ENCODE assay signal across 8 cellular contexts in the genomic region with DNA sequence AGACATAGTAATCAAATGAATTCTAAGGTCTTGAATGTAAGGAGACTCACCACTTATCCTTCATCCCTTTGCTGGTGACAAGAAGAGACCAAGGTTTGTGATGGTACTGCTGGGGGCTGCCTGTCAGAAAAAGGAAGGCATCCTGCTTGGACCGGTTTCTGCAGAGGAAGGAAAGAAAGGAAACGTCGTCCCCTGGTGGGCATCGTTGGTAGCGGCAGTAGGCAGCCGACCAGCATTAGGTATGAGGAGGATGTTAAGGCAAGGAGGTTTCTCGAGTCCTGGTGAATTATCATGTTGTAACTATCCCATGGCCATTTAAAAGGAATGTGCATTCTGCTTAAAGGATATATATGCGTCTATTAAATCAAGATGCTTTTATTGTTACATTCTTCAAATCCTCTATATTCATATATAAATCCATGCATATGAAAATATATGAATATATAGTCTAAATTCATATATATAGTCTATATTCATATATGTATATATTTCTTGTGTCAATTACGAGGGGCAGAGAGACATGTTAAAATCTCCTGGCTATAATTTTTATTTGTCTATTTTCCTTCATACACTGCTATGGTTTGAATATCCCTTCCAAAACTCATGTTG.
DNase-seq lines count a peak whose midpoint lies in the region; ATAC-seq, FAIRE-seq and TF ChIP-seq lines count a peak whose summit lies in the region.

No MANE protein-coding gene starts in this region.

- no peak overlapping the region for H3K4me2 ChIP-seq in A549

- H3K4me1 ChIP-seq in A549 (no peaks in the 10 kb centered on the region), prostate gland (replicated peaks) (no peaks in the 10 kb centered on the region), vagina (no peaks in the 10 kb centered on the region)

- H3K27me3 ChIP-seq in prostate gland (replicated peaks; ENCODE audit: insufficient read depth) (no peaks in the 10 kb centered on the region), vagina (no peaks in the 10 kb centered on the region)

- intact Hi-C loops in prostate gland (cut with DNase I) (no loop called here), vagina (cut with DNase I) (no loop called here)

- TF ChIP-seq POLR2A in A549 (IDR thresholded peaks at IDR 0.05; ENCODE audit: low read length) (no peak), prostate gland (IDR thresholded peaks at IDR 0.05) (no peak), vagina (IDR thresholded peaks at IDR 0.05) (no peak)

- H3K27ac Mint-ChIP-seq in glutamatergic neuron (ENCODE audit: unreplicated experiment): no peak overlapping the region

- no peak overlapping the region for H3K4me3 Mint-ChIP-seq in glutamatergic neuron (ENCODE audit: unreplicated experiment)

- peaks cover 2% of the 10 kb centered on the region for H3K27me3 Mint-ChIP-seq in glutamatergic neuron (ENCODE audit: unreplicated experiment)

- DNase-seq in A549 (ENCODE audit: low read depth in 1 of 2, low spot score in 1 of 2) (peak; percentile 48 to 72), Kasumi-1 (lab: John Stamatoyannopoulos, UW) (peak; percentile 78 to 83), SHP77 treated with DMSO at 0.1 percent for 48 hours (lab: John Stamatoyannopoulos, UW) (peak; percentile 73), glutamatergic neuron (peak; percentile 88), prostate gland (ENCODE audit: low spot score) (peak; percentile 51), vagina (ENCODE audit: extremely low spot score in 2 of 2) (no peak)
- DNase-seq in activated effector memory CD4-positive, alpha-beta T cell treated with anti-CD3 and anti-CD28 coated beads, Interleukin-2, amount 50 U/mL, for 16 hours: peak; percentile 87

- POLR2A ChIA-PET in A549 (lab: Yijun Ruan, JAX): interaction anchor here (1.6 kb wide), 1 partner anchor 344 kb away, joined by 3 read pairs; no protein-coding TSS in a partner anchor

- H3K9me3 Mint-ChIP-seq in glutamatergic neuron (ENCODE audit: unreplicated experiment): peaks cover 6% of the 10 kb centered on the region

- no peaks in the 10 kb centered on the region for H3K4me1 Mint-ChIP-seq in glutamatergic neuron (ENCODE audit: low read depth, unreplicated experiment)

- H3K27ac ChIP-seq in A549 (no peak overlapping the region), prostate gland (no peak overlapping the region), vagina (no peak overlapping the region)

- CTCF ChIA-PET in A549 (lab: Yijun Ruan, JAX): interaction anchor here (0.9 to 10.6 kb wide), 25 partner anchors 9 to 355 kb away, joined by 3 to 322 read pairs (median 5); partner anchors contain the start of genes ADD2, FAM136A and SNRPG

- peak; percentile 98 for TF ChIP-seq CTCF in A549 (IDR thresholded peaks at IDR 0.05)
- TF ChIP-seq CTCF in glutamatergic neuron (IDR thresholded peaks at IDR 0.05; ENCODE audit: partially characterized antibody, unreplicated experiment): peak; percentile 95
- TF ChIP-seq CTCF in prostate gland (IDR thresholded peaks at IDR 0.05): peak; percentile 63 to 91 (median 81)
- peak; percentile 51 to 76 (median 53) for TF ChIP-seq CTCF in vagina (IDR thresholded peaks at IDR 0.05)

- H3K4me3 ChIP-seq in A549: no peak overlapping the region
- no peak overlapping the region for H3K4me3 ChIP-seq in prostate gland
- no peak overlapping the region for H3K4me3 ChIP-seq in vagina

- FAIRE-seq in A549 (lab: Jason Lieb, UNC): peak; percentile 18

- peaks cover 17% of the 10 kb centered on the region for H3K36me3 Mint-ChIP-seq in glutamatergic neuron (ENCODE audit: unreplicated experiment)

- peak; percentile 97 to 99 for TF ChIP-seq RAD21 in A549 (conservative IDR thresholded peaks at IDR 0.05 in 1 of 2, IDR thresholded peaks at IDR 0.05 in 1 of 2)

- H3K36me3 ChIP-seq in prostate gland (no peaks in the 10 kb centered on the region), vagina (no peaks in the 10 kb centered on the region)

- TF ChIP-seq EP300 in A549 (IDR thresholded peaks at IDR 0.05): no peak

- 2% methylated on average over 9 of the region's 9 CpGs for whole genome bisulfite sequencing in A549 (ENCODE audit: missing lambda C conversion rate)
- 8% methylated on average over 9 of the region's 9 CpGs for WGBS in prostate gland

- peaks cover 9% of the 10 kb centered on the region; the same call in 1 of the 3 replicates for H3K9me3 ChIP-seq in A549
- no peaks in the 10 kb centered on the region for H3K9me3 ChIP-seq in prostate gland
- H3K9me3 ChIP-seq in vagina: no peaks in the 10 kb centered on the region

- ATAC-seq in A549: peak; percentile 73 to 88
- ATAC-seq in GM18498 (IDR thresholded peaks at IDR 0.05; ENCODE audit: unreplicated experiment): peak; percentile 65

TF ChIP-seq in A549, 52 proteins besides CTCF, POLR2A, EP300 and RAD21:
- TF ChIP-seq SMC3 (IDR thresholded peaks at IDR 0.05): peak; percentile 99
- TF ChIP-seq, protein P1, sequence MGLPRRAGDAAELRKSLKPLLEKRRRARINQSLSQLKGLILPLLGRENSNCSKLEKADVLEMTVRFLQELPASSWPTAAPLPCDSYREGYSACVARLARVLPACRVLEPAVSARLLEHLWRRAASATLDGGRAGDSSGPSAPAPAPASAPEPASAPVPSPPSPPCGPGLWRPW (IDR thresholded peaks at IDR 0.05): no peak

Comparison
In these comparisons a context has a peak if more than half of its experiments do, and no peak if none do; other contexts are left out.
1. DNase-seq: peak in A549 (2 of 2), Kasumi-1 (2 of 2), SHP77 treated with DMSO at 0.1 percent for 48 hours (single experiment), activated effector memory CD4-positive, alpha-beta T cell treated with anti-CD3 and anti-CD28 coated beads, Interleukin-2, amount 50 U/mL, for 16 hours (single experiment), glutamatergic neuron (single experiment) and prostate gland (single experiment); none in vagina (0 of 2).
2. Peak in every context shown above with its lines, with median percentiles within 50 percentile points of each other: CTCF ChIP-seq.